Comparison of ENCODE assay signal across 8 cellular contexts in genomic region chr1:958823-959729, GRCh38. TPM values are rescaled to one million over a fixed set of nuclear protein-coding genes. Genes with fewer than 3 reads are reported as not detected.
A peak's percentile ranks its signal among the peaks of the same experiment; 100 is the strongest.
DNase-seq lines count a peak whose midpoint lies in the region; ATAC-seq, FAIRE-seq and TF ChIP-seq lines count a peak whose summit lies in the region.

TSS of gene NOC2L (minus strand) at chr1:959256. CDS start at chr1:959240, 16 bp downstream.

- 0% methylated on average over 3 to 9 of the region's 101 CpGs for WGBS in esophagus squamous epithelium, 2 donors

- peak within 1 kb of the TSS; percentile 70 to 83 (median 78) for H3K27ac ChIP-seq in esophagus squamous epithelium

- peak in 1 of 6 experiments; percentile 14 for TF ChIP-seq CTCF in esophagus squamous epithelium (IDR thresholded peaks at IDR 0.05)

- in situ Hi-C loops in Caki2 (cut with HindIII; ENCODE audit: low pct_unique_long_range_greater_than_20kb, low sequenced_read_pairs) = no loop called here

- peak within 1 kb of the TSS in 5 of 6 donors; percentile 66 to 92 (median 92) for H3K27ac Mint-ChIP-seq in naive B cell
- H3K27ac Mint-ChIP-seq in stimulated activated memory B cell treated with anti-CD40 and anti-IgM and Interleukin-4, amounts not matched to agents 10 μg/mL and 1 μg/mL and 100 μg/mL, for 72 hours = peak within 1 kb of the TSS; percentile 76

- peak within 1 kb of the TSS; percentile 80 to 99 (median 90) for H3K4me3 ChIP-seq in esophagus squamous epithelium

- H3K4me3 Mint-ChIP-seq in naive B cell = peak within 1 kb of the TSS; percentile 77 to 95 (median 91)
- H3K4me3 Mint-ChIP-seq in stimulated activated memory B cell treated with anti-CD40 and anti-IgM and Interleukin-4, amounts not matched to agents 10 μg/mL and 1 μg/mL and 100 μg/mL, for 72 hours = peak within 1 kb of the TSS; percentile 87

- H3K27me3 Mint-ChIP-seq in naive B cell = no peaks in the 10 kb centered on the region
- no peaks in the 10 kb centered on the region for H3K27me3 Mint-ChIP-seq in stimulated activated memory B cell treated with anti-CD40 and anti-IgM and Interleukin-4, amounts not matched to agents 10 μg/mL and 1 μg/mL and 100 μg/mL, for 72 hours

- peaks cover 0 to 6% (median 0%) of the 10 kb centered on the region in 4 donors for H3K27me3 ChIP-seq in esophagus squamous epithelium

- no peaks in the 10 kb centered on the region for H3K9me3 Mint-ChIP-seq in naive B cell
- H3K9me3 Mint-ChIP-seq in stimulated activated memory B cell treated with anti-CD40 and anti-IgM and Interleukin-4, amounts not matched to agents 10 μg/mL and 1 μg/mL and 100 μg/mL, for 72 hours = no peaks in the 10 kb centered on the region

- peak in 2 of 4 donors; percentile 13 to 43 for TF ChIP-seq POLR2A in esophagus squamous epithelium (IDR thresholded peaks at IDR 0.05)

- DNase-seq in Caki2 (ENCODE audit: low read depth) (peak; percentile 67), HuH-7.5 (ENCODE audit: low spot score) (peak; percentile 88), RCC 7860 (ENCODE audit: low spot score) (peak; percentile 74), esophagus squamous epithelium (lab: John Stamatoyannopoulos, UW) (peak; percentile 41), naive B cell (peak; percentile 88)
- DNase-seq in activated T-cell treated with anti-CD3 and anti-CD28 coated beads, Interleukin-2, amount 50 U/mL, for 48 hours = peak; percentile 100

- H3K9me3 ChIP-seq in esophagus squamous epithelium = no peaks in the 10 kb centered on the region

- no peak for FAIRE-seq in RCC 7860 (lab: Jason Lieb, UNC)

- intact Hi-C loops in esophagus squamous epithelium (cut with DNase I) = no loop called here

- peaks cover 0 to 14% of the 10 kb centered on the region in 2 donors for H3K36me3 Mint-ChIP-seq in naive B cell
- H3K36me3 Mint-ChIP-seq in stimulated activated memory B cell treated with anti-CD40 and anti-IgM and Interleukin-4, amounts not matched to agents 10 μg/mL and 1 μg/mL and 100 μg/mL, for 72 hours = peaks cover 32% of the 10 kb centered on the region

- peaks cover 26 to 63% (median 35%) of the 10 kb centered on the region in 3 donors for H3K4me1 ChIP-seq in esophagus squamous epithelium

- ATAC-seq in GM21381 (IDR thresholded peaks at IDR 0.05; ENCODE audit: unreplicated experiment) (peak; percentile 60), naive B cell (ENCODE audit: low read depth in 2 of 2) (peak; percentile 84 to 87)
- ATAC-seq in stimulated activated memory B cell treated with anti-CD40 and anti-IgM and Interleukin-4, amounts not matched to agents 10 μg/mL and 1 μg/mL and 100 μg/mL, for 72 hours = peak; percentile 88

- H3K4me1 Mint-ChIP-seq in naive B cell = peaks cover 23 to 34% (median 26%) of the 10 kb centered on the region in 3 donors
- peaks cover 46% of the 10 kb centered on the region for H3K4me1 Mint-ChIP-seq in stimulated activated memory B cell treated with anti-CD40 and anti-IgM and Interleukin-4, amounts not matched to agents 10 μg/mL and 1 μg/mL and 100 μg/mL, for 72 hours

- peaks cover 26 to 57% (median 37%) of the 10 kb centered on the region in 3 donors for H3K36me3 ChIP-seq in esophagus squamous epithelium

RNA-seq across cellular contexts. Expression of gene NOC2L, which starts in this region (rescaled TPM):
- total RNA-seq in Caki2 (2014; rRNA removed; shearing (Covaris generic); ENCODE audit: low replicate concordance) = 136 and 140 TPM in 2 replicates
- 10 to 100 TPM; 57.9 to 80.2 (median 60.4) TPM for total RNA-seq in esophagus squamous epithelium
- polyA plus RNA-seq in naive B cell (ENCODE audit: low read depth in 6 of 6) = 10 to 100 TPM; 50.8 to 78.2 (median 60.4) TPM

Comparison
In these comparisons a context has a peak if more than half of its experiments do, and no peak if none do; other contexts are left out.
1. Peak in every context shown above with its lines: DNase-seq, ATAC-seq, H3K4me3 ChIP-seq and H3K27ac ChIP-seq.
2. DNase-seq: peak in every context shown above with its lines; median percentile 100 in activated T-cell treated with anti-CD3 and anti-CD28 coated beads, Interleukin-2, amount 50 U/mL, for 48 hours; 88 in HuH-7.5; 88 in naive B cell; 74 in RCC 7860; 67 in Caki2; 41 in esophagus squamous epithelium.